ENCODE assay signal across 23 cellular contexts in genomic region chr17:74414510-74414909, GRCh38.
DNase-seq lines count a peak whose midpoint lies in the region; TF ChIP-seq lines count a peak whose summit lies in the region.
"Had no signal": no experiment of that assay in that cellular context is flagged by ENCODE, and none has a peak within 500 bp of the region (broad histone marks: within the 10 kb centered on the region; RNA-seq: fewer than 3 reads in every experiment).

No MANE protein-coding gene starts in this region.

- H3K9me3 ChIP-seq in HEK293 (ENCODE audit: control insufficient read depth, insufficient read depth, low read depth, low read length) (no peaks in the 10 kb centered on the region), HAP-1 (no peaks in the 10 kb centered on the region)
- H3K9me3 ChIP-seq: colonic mucosa, ovary, SK-N-SH, tibial nerve had no signal

- H3K4me3 ChIP-seq in HEK293 (ENCODE audit: low read depth, low read length) = no peak overlapping the region
- no peak overlapping the region for H3K4me3 ChIP-seq in NB4 (ENCODE audit: low read depth, low read length)
- no peak overlapping the region for H3K4me3 ChIP-seq in HAP-1
- H3K4me3 ChIP-seq: colonic mucosa, left ventricle myocardium inferior, ovary, PC-9, tibial nerve had no signal

- POLR2A ChIA-PET in HEK293 (lab: Yijun Ruan, JAX) = no interaction called here

- in situ Hi-C loops in HAP-1 (cut with MboI; ENCODE audit: low sequenced_read_pairs) = no loop called here

- no peak for TF ChIP-seq POLR2A in NB4 (IDR thresholded peaks at IDR 0.05; ENCODE audit: extremely low read depth, insufficient read length)

- no peaks in the 10 kb centered on the region for H3K27me3 ChIP-seq in HAP-1 (ENCODE audit: low read depth)
- H3K27me3 ChIP-seq: colonic mucosa, ovary, tibial nerve had no signal

- TF ChIP-seq CTCF in HEK293 (tag by site-specific recombination; IDR thresholded peaks at IDR 0.05) (no peak), NB4 (IDR thresholded peaks at IDR 0.05; ENCODE audit: low read depth, low read length) (no peak)

- H3K27ac ChIP-seq in HEK293 (ENCODE audit: extremely low read depth, low read depth, low read length) = no peak overlapping the region
- H3K27ac ChIP-seq: colonic mucosa, epithelial cell of prostate, left ventricle myocardium inferior, ovary, PC-9, tibial nerve had no signal

- DNase-seq in NB4 (ENCODE audit: low read depth) (peak; percentile 27), islet precursor cell (peak; percentile 56), KG1 (lab: John Stamatoyannopoulos, UW) (no peak), HAP-1 (ENCODE audit: low spot score in 2 of 2) (no peak)
- DNase-seq: activated CD4-positive, alpha-beta T cell treated with anti-CD3 and anti-CD28 coated beads, Interleukin-2, amount 50 U/mL, for 4 hours; activated T-cell treated with anti-CD3 and anti-CD28 coated beads, Interleukin-2, amount 50 U/mL, for 48 hours; colonic mucosa; DMS153; effector CD8-positive, alpha-beta T cell; left ventricle myocardium inferior; mesenchymal stem cell; NCI-H1092 treated with DMSO at 0.1 percent for 48 hours; NCI-H187; NCI-H2171; NCI-H510A treated with DMSO at 0.1 percent for 48 hours; ovary; PC-9; SK-N-SH; stimulated activated CD4-positive, alpha-beta T cell treated with anti-CD3 and anti-CD28 coated beads, Interleukin-15, amount 100 ng/mL, for 24 hours; stimulated activated CD4-positive, alpha-beta T cell treated with anti-CD3 and anti-CD28 coated beads, Interleukin-4, amount 100 ng/mL, for 4 hours had no signal

- no peaks in the 10 kb centered on the region for H3K4me1 ChIP-seq in HEK293 (ENCODE audit: control insufficient read depth, insufficient read depth, low read length)
- no peaks in the 10 kb centered on the region for H3K4me1 ChIP-seq in HAP-1
- H3K4me1 ChIP-seq: left ventricle myocardium inferior, tibial nerve had no signal

- H3K36me3 ChIP-seq in HEK293 (ENCODE audit: control insufficient read depth in 2 of 2, insufficient read depth in 1 of 2, low read length in 2 of 2) = no peaks in the 10 kb centered on the region
- H3K36me3 ChIP-seq in HAP-1 (replicated peaks) = no peaks in the 10 kb centered on the region
- H3K36me3 ChIP-seq: colonic mucosa, left ventricle myocardium inferior, ovary, tibial nerve had no signal

- CTCF ChIA-PET in HEK293 (lab: Yijun Ruan, JAX) = interaction anchor here (1.5 kb wide), 1 partner anchor 35 kb away, joined by 5 read pairs; no protein-coding TSS in a partner anchor

TF ChIP-seq in HEK293, 187 proteins besides CTCF, POLR2A, EP300 and RAD21:
- TF ChIP-seq, protein P1, sequence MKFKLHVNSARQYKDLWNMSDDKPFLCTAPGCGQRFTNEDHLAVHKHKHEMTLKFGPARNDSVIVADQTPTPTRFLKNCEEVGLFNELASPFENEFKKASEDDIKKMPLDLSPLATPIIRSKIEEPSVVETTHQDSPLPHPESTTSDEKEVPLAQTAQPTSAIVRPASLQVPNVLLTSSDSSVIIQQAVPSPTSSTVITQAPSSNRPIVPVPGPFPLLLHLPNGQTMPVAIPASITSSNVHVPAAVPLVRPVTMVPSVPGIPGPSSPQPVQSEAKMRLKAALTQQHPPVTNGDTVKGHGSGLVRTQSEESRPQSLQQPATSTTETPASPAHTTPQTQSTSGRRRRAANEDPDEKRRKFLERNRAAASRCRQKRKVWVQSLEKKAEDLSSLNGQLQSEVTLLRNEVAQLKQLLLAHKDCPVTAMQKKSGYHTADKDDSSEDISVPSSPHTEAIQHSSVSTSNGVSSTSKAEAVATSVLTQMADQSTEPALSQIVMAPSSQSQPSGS (tag by site-specific recombination; IDR thresholded peaks at IDR 0.05; ENCODE audit: low read depth) = peak; percentile 65
- peak; percentile 24; the same call in 1 of the 2 replicates for TF ChIP-seq ZBTB21 (tag by site-specific recombination; IDR thresholded peaks at IDR 0.05)
- TF ChIP-seq, protein P2, sequence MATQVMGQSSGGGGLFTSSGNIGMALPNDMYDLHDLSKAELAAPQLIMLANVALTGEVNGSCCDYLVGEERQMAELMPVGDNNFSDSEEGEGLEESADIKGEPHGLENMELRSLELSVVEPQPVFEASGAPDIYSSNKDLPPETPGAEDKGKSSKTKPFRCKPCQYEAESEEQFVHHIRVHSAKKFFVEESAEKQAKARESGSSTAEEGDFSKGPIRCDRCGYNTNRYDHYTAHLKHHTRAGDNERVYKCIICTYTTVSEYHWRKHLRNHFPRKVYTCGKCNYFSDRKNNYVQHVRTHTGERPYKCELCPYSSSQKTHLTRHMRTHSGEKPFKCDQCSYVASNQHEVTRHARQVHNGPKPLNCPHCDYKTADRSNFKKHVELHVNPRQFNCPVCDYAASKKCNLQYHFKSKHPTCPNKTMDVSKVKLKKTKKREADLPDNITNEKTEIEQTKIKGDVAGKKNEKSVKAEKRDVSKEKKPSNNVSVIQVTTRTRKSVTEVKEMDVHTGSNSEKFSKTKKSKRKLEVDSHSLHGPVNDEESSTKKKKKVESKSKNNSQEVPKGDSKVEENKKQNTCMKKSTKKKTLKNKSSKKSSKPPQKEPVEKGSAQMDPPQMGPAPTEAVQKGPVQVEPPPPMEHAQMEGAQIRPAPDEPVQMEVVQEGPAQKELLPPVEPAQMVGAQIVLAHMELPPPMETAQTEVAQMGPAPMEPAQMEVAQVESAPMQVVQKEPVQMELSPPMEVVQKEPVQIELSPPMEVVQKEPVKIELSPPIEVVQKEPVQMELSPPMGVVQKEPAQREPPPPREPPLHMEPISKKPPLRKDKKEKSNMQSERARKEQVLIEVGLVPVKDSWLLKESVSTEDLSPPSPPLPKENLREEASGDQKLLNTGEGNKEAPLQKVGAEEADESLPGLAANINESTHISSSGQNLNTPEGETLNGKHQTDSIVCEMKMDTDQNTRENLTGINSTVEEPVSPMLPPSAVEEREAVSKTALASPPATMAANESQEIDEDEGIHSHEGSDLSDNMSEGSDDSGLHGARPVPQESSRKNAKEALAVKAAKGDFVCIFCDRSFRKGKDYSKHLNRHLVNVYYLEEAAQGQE (tag by site-specific recombination; IDR thresholded peaks at IDR 0.05) = no peak
- TF ChIP-seq, protein P3, sequence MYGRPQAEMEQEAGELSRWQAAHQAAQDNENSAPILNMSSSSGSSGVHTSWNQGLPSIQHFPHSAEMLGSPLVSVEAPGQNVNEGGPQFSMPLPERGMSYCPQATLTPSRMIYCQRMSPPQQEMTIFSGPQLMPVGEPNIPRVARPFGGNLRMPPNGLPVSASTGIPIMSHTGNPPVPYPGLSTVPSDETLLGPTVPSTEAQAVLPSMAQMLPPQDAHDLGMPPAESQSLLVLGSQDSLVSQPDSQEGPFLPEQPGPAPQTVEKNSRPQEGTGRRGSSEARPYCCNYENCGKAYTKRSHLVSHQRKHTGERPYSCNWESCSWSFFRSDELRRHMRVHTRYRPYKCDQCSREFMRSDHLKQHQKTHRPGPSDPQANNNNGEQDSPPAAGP (tag by site-specific recombination; IDR thresholded peaks at IDR 0.05) = peak; percentile 42; the same call in 1 of the 2 replicates
- 0 out of 2 replicates have a peak, but pooled peaks have one; percentile 13 for TF ChIP-seq ZBTB17 (tag by site-specific recombination; IDR thresholded peaks at IDR 0.05)
- TF ChIP-seq ZNF596 (tag by site-specific recombination; IDR thresholded peaks at IDR 0.05) = no peak
- no peak for TF ChIP-seq ZNF350 (tag by site-specific recombination; IDR thresholded peaks at IDR 0.05)
- peak; percentile 38; the same call in 1 of the 2 replicates for TF ChIP-seq ZNF335 (tag by site-specific recombination; conservative IDR thresholded peaks at IDR 0.05)
- TF ChIP-seq, protein P4, sequence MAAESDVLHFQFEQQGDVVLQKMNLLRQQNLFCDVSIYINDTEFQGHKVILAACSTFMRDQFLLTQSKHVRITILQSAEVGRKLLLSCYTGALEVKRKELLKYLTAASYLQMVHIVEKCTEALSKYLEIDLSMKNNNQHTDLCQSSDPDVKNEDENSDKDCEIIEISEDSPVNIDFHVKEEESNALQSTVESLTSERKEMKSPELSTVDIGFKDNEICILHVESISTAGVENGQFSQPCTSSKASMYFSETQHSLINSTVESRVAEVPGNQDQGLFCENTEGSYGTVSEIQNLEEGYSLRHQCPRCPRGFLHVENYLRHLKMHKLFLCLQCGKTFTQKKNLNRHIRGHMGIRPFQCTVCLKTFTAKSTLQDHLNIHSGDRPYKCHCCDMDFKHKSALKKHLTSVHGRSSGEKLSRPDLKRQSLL (tag by site-specific recombination; IDR thresholded peaks at IDR 0.05) = no peak
- TF ChIP-seq, protein P5, sequence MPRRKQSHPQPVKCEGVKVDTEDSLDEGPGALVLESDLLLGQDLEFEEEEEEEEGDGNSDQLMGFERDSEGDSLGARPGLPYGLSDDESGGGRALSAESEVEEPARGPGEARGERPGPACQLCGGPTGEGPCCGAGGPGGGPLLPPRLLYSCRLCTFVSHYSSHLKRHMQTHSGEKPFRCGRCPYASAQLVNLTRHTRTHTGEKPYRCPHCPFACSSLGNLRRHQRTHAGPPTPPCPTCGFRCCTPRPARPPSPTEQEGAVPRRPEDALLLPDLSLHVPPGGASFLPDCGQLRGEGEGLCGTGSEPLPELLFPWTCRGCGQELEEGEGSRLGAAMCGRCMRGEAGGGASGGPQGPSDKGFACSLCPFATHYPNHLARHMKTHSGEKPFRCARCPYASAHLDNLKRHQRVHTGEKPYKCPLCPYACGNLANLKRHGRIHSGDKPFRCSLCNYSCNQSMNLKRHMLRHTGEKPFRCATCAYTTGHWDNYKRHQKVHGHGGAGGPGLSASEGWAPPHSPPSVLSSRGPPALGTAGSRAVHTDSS (tag by site-specific recombination; IDR thresholded peaks at IDR 0.05) = no peak
- 0 out of 2 replicates have a peak, but pooled peaks have one; percentile 50 for TF ChIP-seq ZNF629 (tag by site-specific recombination; IDR thresholded peaks at IDR 0.05)

Comparison
In these comparisons a context has a peak if more than half of its experiments do, and no peak if none do; other contexts are left out.
1. DNase-seq: peak in NB4 (single experiment) and islet precursor cell (single experiment); none in KG1 (single experiment) and HAP-1 (0 of 2).